Comparison of ENCODE assay signal across 9 cellular contexts in the genomic region with DNA sequence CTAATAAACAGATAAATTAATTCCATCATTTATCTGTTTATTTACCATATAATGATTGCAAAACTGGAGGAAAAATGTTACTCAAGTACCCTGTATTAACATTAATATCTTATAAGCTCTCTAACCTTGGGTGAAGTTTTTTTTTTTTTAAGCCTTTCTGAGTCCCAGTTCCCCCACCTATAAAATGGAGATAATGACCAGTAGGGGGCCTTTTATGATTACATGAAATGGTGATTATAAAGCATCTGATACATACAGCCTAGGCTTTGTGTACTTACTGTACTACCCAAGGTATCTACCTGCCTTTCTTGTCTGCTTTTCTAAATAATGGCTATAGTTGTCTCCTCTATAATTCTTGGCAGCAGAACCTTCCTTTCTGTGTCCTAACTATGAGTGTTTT. TPM values are rescaled to one million over a fixed set of nuclear protein-coding genes. Genes with fewer than 3 reads are reported as not detected.
DNase-seq lines count a peak whose midpoint lies in the region; ATAC-seq and TF ChIP-seq lines count a peak whose summit lies in the region.
"Had no signal": no experiment of that assay in that cellular context is flagged by ENCODE, and none has a peak within 500 bp of the region (broad histone marks: within the 10 kb centered on the region; RNA-seq: fewer than 3 reads in every experiment).

No MANE protein-coding gene starts in this region.

- no peaks in the 10 kb centered on the region for H3K36me3 ChIP-seq in SU-DHL-6 (ENCODE audit: low read length)

- H3K9me3 ChIP-seq in SU-DHL-6 (ENCODE audit: insufficient read depth, low read length): no peaks in the 10 kb centered on the region

- no peak overlapping the region for H2AFZ ChIP-seq in SU-DHL-6 (ENCODE audit: low read depth, low read length, severe bottlenecking)

- no peaks in the 10 kb centered on the region for H3K79me2 ChIP-seq in SU-DHL-6 (ENCODE audit: insufficient read depth, low read length)

- H3K9me2 ChIP-seq in SU-DHL-6 (replicated peaks; ENCODE audit: insufficient read depth, low read length): no peaks in the 10 kb centered on the region

- TF ChIP-seq CTCF in C4-2B (conservative IDR thresholded peaks at IDR 0.05): peak; percentile 63
- peak; percentile 60 for TF ChIP-seq CTCF in SU-DHL-6 (IDR thresholded peaks at IDR 0.05; ENCODE audit: insufficient read depth, low read length, poor library complexity, severe bottlenecking)

- H4K20me1 ChIP-seq in SU-DHL-6 (ENCODE audit: low read depth, low read length): no peaks in the 10 kb centered on the region

- no peak for ATAC-seq in HG03025 (IDR thresholded peaks at IDR 0.05; ENCODE audit: low FRiP score, unreplicated experiment)
- no peak for ATAC-seq in GM21825 (IDR thresholded peaks at IDR 0.05; ENCODE audit: unreplicated experiment)

- DNase-seq in HT1080 (ENCODE audit: low read depth) (peak; percentile 37), kidney tubule cell (ENCODE audit: low spot score) (peak; percentile 33), amygdala (lab: John Stamatoyannopoulos, UW) (no peak), NCI-H2081 treated with DMSO at 0.1 percent for 48 hours (lab: John Stamatoyannopoulos, UW) (no peak)
- DNase-seq: stimulated activated CD4-positive, alpha-beta T cell treated with anti-CD3 and anti-CD28 coated beads, Interleukin-4, amount 100 ng/mL, for 4 hours had no signal

- no peak overlapping the region for H3K27ac ChIP-seq in C4-2B
- H3K27ac ChIP-seq in SU-DHL-6 (ENCODE audit: low read depth, low read length): no peak overlapping the region

- H3F3A ChIP-seq in SU-DHL-6 (ENCODE audit: insufficient read depth): no peaks in the 10 kb centered on the region

- no peak overlapping the region for H3K4me3 ChIP-seq in SU-DHL-6 (ENCODE audit: insufficient read depth, low read length, poor library complexity, severe bottlenecking)

- no peak overlapping the region for H3K9ac ChIP-seq in SU-DHL-6 (ENCODE audit: low read length)

- H3K27me3 ChIP-seq in SU-DHL-6 (ENCODE audit: low read length): no peaks in the 10 kb centered on the region

- no peak overlapping the region for H3K4me2 ChIP-seq in SU-DHL-6 (ENCODE audit: low read depth, low read length, poor library complexity, severe bottlenecking)

RNA-seq across cellular contexts. Expression of a gene that starts 22.6 kb away (rescaled TPM):
- total RNA-seq in HT1080 (2014; rRNA removed; shearing (Covaris generic)): not detected in 2 replicates
- polyA plus RNA-seq in HT1080 (2015; cell fraction: cytosol; rRNA removed): not detected in 2 replicates
- polyA plus RNA-seq in HT1080 (2015; cell fraction: nucleus; rRNA removed): not detected in 2 replicates

RNA-seq across cellular contexts. Expression of a gene that starts 22.6 kb away (rescaled TPM):
- not detected in 2 replicates for total RNA-seq in HT1080 (2014; rRNA removed; shearing (Covaris generic))
- not detected in 2 replicates for polyA plus RNA-seq in HT1080 (2015; cell fraction: cytosol; rRNA removed)
- polyA plus RNA-seq in HT1080 (2015; cell fraction: nucleus; rRNA removed): 0.19 TPM in 1 of 2 replicates, not detected in the other

RNA-seq across cellular contexts. Expression of a gene that starts 44.1 kb away (rescaled TPM):
- not detected in 2 replicates for total RNA-seq in HT1080 (2014; rRNA removed; shearing (Covaris generic))
- polyA plus RNA-seq in HT1080 (2015; cell fraction: cytosol; rRNA removed): 0.25 TPM in 1 of 2 replicates, not detected in the other
- polyA plus RNA-seq in HT1080 (2015; cell fraction: nucleus; rRNA removed): 0.11 and 1.3 TPM in 2 replicates

Comparison
In these comparisons a context has a peak if more than half of its experiments do, and no peak if none do; other contexts are left out.
1. DNase-seq: peak in HT1080 (single experiment) and kidney tubule cell (single experiment); none in amygdala (0 of 56) and NCI-H2081 treated with DMSO at 0.1 percent for 48 hours (single experiment).